Comparison of ENCODE assay signal across 2 cellular contexts in the genomic region with DNA sequence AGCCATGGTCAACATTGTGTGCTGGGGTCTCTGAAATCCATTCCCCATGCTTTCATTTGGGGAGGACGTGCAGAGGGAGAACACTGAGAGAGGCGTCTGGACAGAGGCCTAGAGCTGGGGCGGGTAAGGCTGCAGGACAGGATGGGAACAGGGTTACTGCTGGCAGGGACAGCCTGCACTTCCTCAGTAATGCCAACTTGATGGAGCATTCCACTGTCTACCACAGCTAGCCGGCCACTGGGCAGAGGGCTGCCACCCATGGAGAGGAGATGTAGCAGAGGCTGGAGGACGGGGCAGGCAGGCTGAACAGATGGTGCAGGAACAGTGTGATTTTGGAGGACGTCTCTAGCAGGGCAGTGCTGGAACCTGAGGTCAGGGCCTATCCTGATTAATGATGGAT.
TF ChIP-seq lines count a peak whose summit lies in the region.

No MANE protein-coding gene starts in this region.

TF ChIP-seq in SK-N-SH, 30 proteins besides CTCF, POLR2A, EP300 and RAD21 (continued from another document):
- TF ChIP-seq, protein P1, sequence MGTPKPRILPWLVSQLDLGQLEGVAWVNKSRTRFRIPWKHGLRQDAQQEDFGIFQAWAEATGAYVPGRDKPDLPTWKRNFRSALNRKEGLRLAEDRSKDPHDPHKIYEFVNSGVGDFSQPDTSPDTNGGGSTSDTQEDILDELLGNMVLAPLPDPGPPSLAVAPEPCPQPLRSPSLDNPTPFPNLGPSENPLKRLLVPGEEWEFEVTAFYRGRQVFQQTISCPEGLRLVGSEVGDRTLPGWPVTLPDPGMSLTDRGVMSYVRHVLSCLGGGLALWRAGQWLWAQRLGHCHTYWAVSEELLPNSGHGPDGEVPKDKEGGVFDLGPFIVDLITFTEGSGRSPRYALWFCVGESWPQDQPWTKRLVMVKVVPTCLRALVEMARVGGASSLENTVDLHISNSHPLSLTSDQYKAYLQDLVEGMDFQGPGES (IDR thresholded peaks at IDR 0.05; ENCODE audit: low read depth, low read length) = no peak
- TF ChIP-seq RXRA (IDR thresholded peaks at IDR 0.05; ENCODE audit: borderline replicate concordance, low read depth) = no peak
- no peak for TF ChIP-seq EZH2phosphoT487 (IDR thresholded peaks at IDR 0.05; ENCODE audit: borderline replicate concordance, low read depth)
- no peak for TF ChIP-seq FOXJ3 (CRISPR knock-in tag; IDR thresholded peaks at IDR 0.05)
- TF ChIP-seq, protein P2, sequence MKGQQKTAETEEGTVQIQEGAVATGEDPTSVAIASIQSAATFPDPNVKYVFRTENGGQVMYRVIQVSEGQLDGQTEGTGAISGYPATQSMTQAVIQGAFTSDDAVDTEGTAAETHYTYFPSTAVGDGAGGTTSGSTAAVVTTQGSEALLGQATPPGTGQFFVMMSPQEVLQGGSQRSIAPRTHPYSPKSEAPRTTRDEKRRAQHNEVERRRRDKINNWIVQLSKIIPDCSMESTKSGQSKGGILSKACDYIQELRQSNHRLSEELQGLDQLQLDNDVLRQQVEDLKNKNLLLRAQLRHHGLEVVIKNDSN (IDR thresholded peaks at IDR 0.05; ENCODE audit: borderline replicate concordance, low read depth) = no peak

TF ChIP-seq in SK-N-SH treated with all-trans-retinoic acid at 6 μM for 48 hours, 23 proteins besides CTCF, POLR2A, EP300 and RAD21 (continued from another document):
- no peak for TF ChIP-seq CREB5 (CRISPR knock-in tag; IDR thresholded peaks at IDR 0.05; ENCODE audit: low read depth)
- no peak for TF ChIP-seq ESRRG (CRISPR knock-in tag; IDR thresholded peaks at IDR 0.05)
- no peak for TF ChIP-seq POU6F1 (CRISPR knock-in tag; IDR thresholded peaks at IDR 0.05; ENCODE audit: borderline replicate concordance, low read depth)
- TF ChIP-seq ZNF70 (CRISPR knock-in tag; IDR thresholded peaks at IDR 0.05) = no peak
- TF ChIP-seq, protein P3, sequence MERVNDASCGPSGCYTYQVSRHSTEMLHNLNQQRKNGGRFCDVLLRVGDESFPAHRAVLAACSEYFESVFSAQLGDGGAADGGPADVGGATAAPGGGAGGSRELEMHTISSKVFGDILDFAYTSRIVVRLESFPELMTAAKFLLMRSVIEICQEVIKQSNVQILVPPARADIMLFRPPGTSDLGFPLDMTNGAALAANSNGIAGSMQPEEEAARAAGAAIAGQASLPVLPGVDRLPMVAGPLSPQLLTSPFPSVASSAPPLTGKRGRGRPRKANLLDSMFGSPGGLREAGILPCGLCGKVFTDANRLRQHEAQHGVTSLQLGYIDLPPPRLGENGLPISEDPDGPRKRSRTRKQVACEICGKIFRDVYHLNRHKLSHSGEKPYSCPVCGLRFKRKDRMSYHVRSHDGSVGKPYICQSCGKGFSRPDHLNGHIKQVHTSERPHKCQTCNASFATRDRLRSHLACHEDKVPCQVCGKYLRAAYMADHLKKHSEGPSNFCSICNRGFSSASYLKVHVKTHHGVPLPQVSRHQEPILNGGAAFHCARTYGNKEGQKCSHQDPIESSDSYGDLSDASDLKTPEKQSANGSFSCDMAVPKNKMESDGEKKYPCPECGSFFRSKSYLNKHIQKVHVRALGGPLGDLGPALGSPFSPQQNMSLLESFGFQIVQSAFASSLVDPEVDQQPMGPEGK (CRISPR knock-in tag; IDR thresholded peaks at IDR 0.05; ENCODE audit: borderline replicate concordance) = no peak
- TF ChIP-seq BACH2 (CRISPR knock-in tag; IDR thresholded peaks at IDR 0.05; ENCODE audit: borderline replicate concordance) = no peak
- TF ChIP-seq TOX (CRISPR knock-in tag; IDR thresholded peaks at IDR 0.05; ENCODE audit: borderline replicate concordance) = no peak
- no peak for TF ChIP-seq ZFP30 (CRISPR knock-in tag; IDR thresholded peaks at IDR 0.05)
- TF ChIP-seq, protein P4, sequence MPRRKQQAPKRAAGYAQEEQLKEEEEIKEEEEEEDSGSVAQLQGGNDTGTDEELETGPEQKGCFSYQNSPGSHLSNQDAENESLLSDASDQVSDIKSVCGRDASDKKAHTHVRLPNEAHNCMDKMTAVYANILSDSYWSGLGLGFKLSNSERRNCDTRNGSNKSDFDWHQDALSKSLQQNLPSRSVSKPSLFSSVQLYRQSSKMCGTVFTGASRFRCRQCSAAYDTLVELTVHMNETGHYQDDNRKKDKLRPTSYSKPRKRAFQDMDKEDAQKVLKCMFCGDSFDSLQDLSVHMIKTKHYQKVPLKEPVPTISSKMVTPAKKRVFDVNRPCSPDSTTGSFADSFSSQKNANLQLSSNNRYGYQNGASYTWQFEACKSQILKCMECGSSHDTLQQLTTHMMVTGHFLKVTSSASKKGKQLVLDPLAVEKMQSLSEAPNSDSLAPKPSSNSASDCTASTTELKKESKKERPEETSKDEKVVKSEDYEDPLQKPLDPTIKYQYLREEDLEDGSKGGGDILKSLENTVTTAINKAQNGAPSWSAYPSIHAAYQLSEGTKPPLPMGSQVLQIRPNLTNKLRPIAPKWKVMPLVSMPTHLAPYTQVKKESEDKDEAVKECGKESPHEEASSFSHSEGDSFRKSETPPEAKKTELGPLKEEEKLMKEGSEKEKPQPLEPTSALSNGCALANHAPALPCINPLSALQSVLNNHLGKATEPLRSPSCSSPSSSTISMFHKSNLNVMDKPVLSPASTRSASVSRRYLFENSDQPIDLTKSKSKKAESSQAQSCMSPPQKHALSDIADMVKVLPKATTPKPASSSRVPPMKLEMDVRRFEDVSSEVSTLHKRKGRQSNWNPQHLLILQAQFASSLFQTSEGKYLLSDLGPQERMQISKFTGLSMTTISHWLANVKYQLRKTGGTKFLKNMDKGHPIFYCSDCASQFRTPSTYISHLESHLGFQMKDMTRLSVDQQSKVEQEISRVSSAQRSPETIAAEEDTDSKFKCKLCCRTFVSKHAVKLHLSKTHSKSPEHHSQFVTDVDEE (CRISPR knock-in tag; IDR thresholded peaks at IDR 0.05) = no peak
- no peak for TF ChIP-seq RARB (CRISPR knock-in tag; IDR thresholded peaks at IDR 0.05)
- TF ChIP-seq GLIS3 (CRISPR knock-in tag; IDR thresholded peaks at IDR 0.05) = no peak
- no peak for TF ChIP-seq CSDC2 (CRISPR knock-in tag; IDR thresholded peaks at IDR 0.05)
- no peak for TF ChIP-seq TCF4 (CRISPR knock-in tag; IDR thresholded peaks at IDR 0.05; ENCODE audit: borderline replicate concordance)
- TF ChIP-seq ISL1 (CRISPR knock-in tag; IDR thresholded peaks at IDR 0.05) = no peak
TF ChIP-seq in SK-N-SH treated with all-trans-retinoic acid at 6 μM for 48 hours: peak in this region for 0.
